8 cellular contexts compared by ENCODE assay signal in genomic region chr3:185825639-185826481, GRCh38. TPM values are rescaled to one million over a fixed set of nuclear protein-coding genes. Genes with fewer than 3 reads are reported as not detected.
DNase-seq lines count a peak whose midpoint lies in the region; ATAC-seq and TF ChIP-seq lines count a peak whose summit lies in the region.

No MANE protein-coding gene starts in this region.

- H3K9me3 ChIP-seq in body of pancreas = no peaks in the 10 kb centered on the region

- 3 to 8% methylated on average over 21 to 68 of the region's 90 CpGs for WGBS in body of pancreas, 2 donors

- TF ChIP-seq CTCF in body of pancreas (IDR thresholded peaks at IDR 0.05) = no peak

- peaks cover 25% of the 10 kb centered on the region for H3K4me1 ChIP-seq in body of pancreas

- H3K4me3 ChIP-seq in body of pancreas = peak overlapping the region; percentile 45 to 51

- H3K36me3 ChIP-seq in body of pancreas (replicated peaks in 1 of 2; ENCODE audit: insufficient read depth in 1 of 2, low read depth in 2 of 2) = no peaks in the 10 kb centered on the region

- intact Hi-C loops in body of pancreas (cut with DNase I) = no loop called here

- DNase-seq in NCI-H1417 (lab: John Stamatoyannopoulos, UW) (peak in 2 of 3 experiments; percentile 54 to 60), NCI-H1417 treated with DMSO at 0.1 percent for 48 hours (lab: John Stamatoyannopoulos, UW) (no peak), RKO (ENCODE audit: low spot score) (peak; percentile 66), body of pancreas (peak; percentile 47 to 72 (median 62)), iris pigment epithelial cell (ENCODE audit: low read depth) (peak; percentile 50), Ammon's horn (ENCODE audit: low spot score) (no peak)
- DNase-seq in stimulated activated CD4-positive, alpha-beta T cell treated with anti-CD3 and anti-CD28 coated beads, Interleukin-1b, Interleukin-23, amount 100 ng/mL, for 4 hours (ENCODE audit: low read depth in 2 of 2) = peak; percentile 16 to 21

- TF ChIP-seq POLR2A in body of pancreas (IDR thresholded peaks at IDR 0.05) = peak in 2 of 3 donors; percentile 47 to 49

- ATAC-seq in HG03045 (IDR thresholded peaks at IDR 0.05; ENCODE audit: unreplicated experiment) (peak; percentile 41), body of pancreas (peak; percentile 60)

- H3K27ac ChIP-seq in body of pancreas = peak overlapping the region; percentile 66 to 86 (median 74)

- peaks cover 0 to 5% of the 10 kb centered on the region in 2 donors for H3K27me3 ChIP-seq in body of pancreas

RNA-seq across cellular contexts. Expression of gene IGF2BP2, which starts 1.0 kb away (rescaled TPM):
- 10 to 100 TPM; 19.4 to 25.2 TPM for total RNA-seq in body of pancreas

Comparison
In these comparisons a context has a peak if more than half of its experiments do, and no peak if none do; other contexts are left out.
1. DNase-seq: peak in NCI-H1417 (2 of 3), RKO (single experiment), body of pancreas (4 of 4), iris pigment epithelial cell (single experiment) and stimulated activated CD4-positive, alpha-beta T cell treated with anti-CD3 and anti-CD28 coated beads, Interleukin-1b, Interleukin-23, amount 100 ng/mL, for 4 hours (2 of 2); none in NCI-H1417 treated with DMSO at 0.1 percent for 48 hours (single experiment) and Ammon's horn (single experiment).